19 cellular contexts compared by ENCODE assay signal in the genomic region with DNA sequence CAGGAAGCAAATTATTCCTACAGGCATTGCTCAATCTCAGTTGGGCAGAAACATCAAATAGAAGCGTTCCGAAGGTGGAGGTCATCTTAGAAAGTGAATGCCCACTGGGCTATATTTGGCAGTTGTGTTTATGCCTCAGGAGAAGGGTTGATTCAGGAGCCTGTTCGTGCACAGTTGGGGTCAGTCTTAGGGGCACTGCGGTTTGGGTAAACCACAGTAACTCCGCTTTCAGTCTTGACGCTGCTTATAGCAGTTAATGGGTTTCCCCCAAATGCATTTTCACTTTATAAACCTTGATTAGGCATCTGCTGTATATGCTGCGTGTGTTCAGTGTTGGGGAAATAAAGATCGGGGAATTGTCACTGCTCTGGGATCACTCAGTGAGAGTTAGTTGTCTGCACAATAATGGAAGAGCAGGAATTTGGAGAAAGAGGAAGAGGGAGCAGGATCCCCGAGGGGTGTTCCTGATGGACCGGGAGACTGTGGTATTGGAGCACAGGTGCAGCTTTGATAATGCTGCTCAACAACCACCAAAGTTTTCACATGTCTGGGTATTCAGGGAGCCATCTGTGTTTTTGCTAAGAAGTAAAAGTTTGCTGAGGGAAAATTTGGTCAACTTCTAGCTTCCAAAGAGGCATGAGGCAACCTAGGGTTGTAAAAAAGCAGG.
DNase-seq lines count a peak whose midpoint lies in the region; ATAC-seq, FAIRE-seq and TF ChIP-seq lines count a peak whose summit lies in the region.
"Had no signal": no experiment of that assay in that cellular context is flagged by ENCODE, and none has a peak within 500 bp of the region (broad histone marks: within the 10 kb centered on the region; RNA-seq: fewer than 3 reads in every experiment).

No MANE protein-coding gene starts in this region.

- intact Hi-C loops in activated CD8-positive, alpha-beta T cell treated with anti-CD3 and anti-CD28 coated beads for 36 hours (cut with micrococcal nuclease) = no loop called here
- intact Hi-C loops in OCI-LY7 (cut with micrococcal nuclease; ENCODE audit: unreplicated experiment) (no loop called here), kidney (cut with DNase I) (loop anchor here (5.0 kb wide), 1 partner anchor 132 kb away; no protein-coding TSS in a partner anchor)

- H3K4me3 ChIP-seq in OCI-LY7 (ENCODE audit: low read depth, low read length, poor library complexity, severe bottlenecking) (no peak overlapping the region), kidney (ENCODE audit: low read length in 2 of 2) (no peak overlapping the region), GM23248 (no peak overlapping the region)
- H3K4me3 ChIP-seq: left ventricle myocardium inferior, testis had no signal

- no peak overlapping the region for H2AFZ ChIP-seq in OCI-LY7 (ENCODE audit: low read length)
- no peak overlapping the region for H2AFZ ChIP-seq in GM23248

- H3K27ac Mint-ChIP-seq in activated CD8-positive, alpha-beta T cell treated with anti-CD3 and anti-CD28 coated beads for 36 hours = no peak overlapping the region
- H3K27ac Mint-ChIP-seq in activated CD8-positive, alpha-beta T cell treated with anti-CD3 and anti-CD28 coated beads, Interleukin-2, amount 10 ng/mL, durations not matched to agents 7 days and 5 days = no peak overlapping the region
- H3K27ac Mint-ChIP-seq: T-cell had no signal

- H3K9me2 ChIP-seq in OCI-LY7 (ENCODE audit: insufficient read depth, low read length) (no peaks in the 10 kb centered on the region), GM23248 (ENCODE audit: insufficient read depth) (no peaks in the 10 kb centered on the region)

- in situ Hi-C loops in GM23248 (cut with MboI) = loop anchor here (25.0 kb wide), 2 partner anchors 473 to 648 kb away; no protein-coding TSS in a partner anchor

- H3K4me3 Mint-ChIP-seq in activated CD8-positive, alpha-beta T cell treated with anti-CD3 and anti-CD28 coated beads for 36 hours = no peak overlapping the region
- no peak overlapping the region for H3K4me3 Mint-ChIP-seq in activated CD8-positive, alpha-beta T cell treated with anti-CD3 and anti-CD28 coated beads, Interleukin-2, amount 10 ng/mL, durations not matched to agents 7 days and 5 days
- H3K4me3 Mint-ChIP-seq: T-cell had no signal

- H3K9me3 Mint-ChIP-seq in activated CD8-positive, alpha-beta T cell treated with anti-CD3 and anti-CD28 coated beads for 36 hours = no peaks in the 10 kb centered on the region
- no peaks in the 10 kb centered on the region for H3K9me3 Mint-ChIP-seq in activated CD8-positive, alpha-beta T cell treated with anti-CD3 and anti-CD28 coated beads, Interleukin-2, amount 10 ng/mL, durations not matched to agents 7 days and 5 days (ENCODE audit: insufficient read depth)
- H3K9me3 Mint-ChIP-seq: T-cell had no signal

- H3K4me1 Mint-ChIP-seq in activated CD8-positive, alpha-beta T cell treated with anti-CD3 and anti-CD28 coated beads for 36 hours (ENCODE audit: low read depth) = peaks cover 2% of the 10 kb centered on the region
- no peaks in the 10 kb centered on the region for H3K4me1 Mint-ChIP-seq in activated CD8-positive, alpha-beta T cell treated with anti-CD3 and anti-CD28 coated beads, Interleukin-2, amount 10 ng/mL, durations not matched to agents 7 days and 5 days (ENCODE audit: low read depth)
- H3K4me1 Mint-ChIP-seq: T-cell had no signal

- CTCF ChIA-PET in activated CD8-positive, alpha-beta T cell treated with anti-CD3 and anti-CD28 coated beads for 36 hours (lab: Charles Lee) = no interaction called here
- CTCF ChIA-PET in activated CD8-positive, alpha-beta T cell treated with anti-CD3 and anti-CD28 coated beads, Interleukin-2, amount 10 ng/mL, durations not matched to agents 7 days and 5 days (lab: Charles Lee) = interaction anchor here (2.4 kb wide), 1 partner anchor 132 kb away, joined by 11 read pairs; no protein-coding TSS in a partner anchor
- CTCF ChIA-PET in OCI-LY7 (lab: Charles Lee; ENCODE audit: unreplicated experiment) = no interaction called here

- H3K9ac ChIP-seq in kidney (ENCODE audit: low read length in 2 of 2) (no peak overlapping the region), GM23248 (no peak overlapping the region)

- no peak for FAIRE-seq in kidney (lab: Jason Lieb, UNC)
- FAIRE-seq: A204.1, HepG2 had no signal

- H3K27ac ChIP-seq in OCI-LY7 (ENCODE audit: low read depth, low read length, poor library complexity, severe bottlenecking) (no peak overlapping the region), kidney (ENCODE audit: low read depth in 2 of 2, low read length in 2 of 2) (no peak overlapping the region), GM23248 (no peak overlapping the region)
- H3K27ac ChIP-seq: brain microvascular endothelial cell, left ventricle myocardium inferior, testis had no signal

- no peak for TF ChIP-seq CTCF in activated CD8-positive, alpha-beta T cell treated with anti-CD3 and anti-CD28 coated beads for 36 hours (IDR thresholded peaks at IDR 0.05)
- TF ChIP-seq CTCF in OCI-LY7 (conservative IDR thresholded peaks at IDR 0.05; ENCODE audit: low read length) = no peak
- TF ChIP-seq CTCF in kidney (IDR thresholded peaks at IDR 0.05; ENCODE audit: borderline replicate concordance, extremely low read depth, insufficient read depth) = no peak

- H3K4me1 ChIP-seq in OCI-LY7 (ENCODE audit: insufficient read depth, low read length, poor library complexity, severe bottlenecking) = no peaks in the 10 kb centered on the region
- H3K4me1 ChIP-seq in kidney (ENCODE audit: control insufficient read depth in 1 of 2, insufficient read depth in 1 of 2, low read depth in 1 of 2, low read length in 2 of 2) = no peaks in the 10 kb centered on the region
- H3K4me1 ChIP-seq in GM23248 (ENCODE audit: insufficient read depth) = no peaks in the 10 kb centered on the region
- H3K4me1 ChIP-seq: Caco-2, testis had no signal

- no peak for ATAC-seq in activated CD8-positive, alpha-beta T cell treated with anti-CD3 and anti-CD28 coated beads for 36 hours
- ATAC-seq in activated CD8-positive, alpha-beta T cell treated with anti-CD3 and anti-CD28 coated beads, Interleukin-2, amount 10 ng/mL, durations not matched to agents 7 days and 5 days = no peak
- ATAC-seq in HG02678 (IDR thresholded peaks at IDR 0.05; ENCODE audit: unreplicated experiment) = peak; percentile 60
- ATAC-seq: HepG2, T-cell had no signal

- H3F3A ChIP-seq in GM23248 (ENCODE audit: insufficient read depth) = no peaks in the 10 kb centered on the region

- H3K4me2 ChIP-seq in OCI-LY7 (ENCODE audit: low read length) (no peak overlapping the region), GM23248 (ENCODE audit: unreplicated experiment) (no peak overlapping the region)

- H3K36me3 Mint-ChIP-seq in activated CD8-positive, alpha-beta T cell treated with anti-CD3 and anti-CD28 coated beads for 36 hours (ENCODE audit: low read depth) = no peaks in the 10 kb centered on the region
- H3K36me3 Mint-ChIP-seq in activated CD8-positive, alpha-beta T cell treated with anti-CD3 and anti-CD28 coated beads, Interleukin-2, amount 10 ng/mL, durations not matched to agents 7 days and 5 days (ENCODE audit: low read depth) = no peaks in the 10 kb centered on the region
- H3K36me3 Mint-ChIP-seq: T-cell had no signal

- POLR2A ChIA-PET in activated CD8-positive, alpha-beta T cell treated with anti-CD3 and anti-CD28 coated beads for 36 hours (lab: Charles Lee) = no interaction called here
- POLR2A ChIA-PET in activated CD8-positive, alpha-beta T cell treated with anti-CD3 and anti-CD28 coated beads, Interleukin-2, amount 10 ng/mL, durations not matched to agents 7 days and 5 days (lab: Charles Lee) = no interaction called here
- POLR2A ChIA-PET in OCI-LY7 (lab: Charles Lee) = no interaction called here

- peak; percentile 16 for DNase-seq in activated CD8-positive, alpha-beta T cell treated with anti-CD3 and anti-CD28 coated beads for 36 hours
- DNase-seq in activated CD8-positive, alpha-beta T cell treated with anti-CD3 and anti-CD28 coated beads, Interleukin-2, amount 10 ng/mL, durations not matched to agents 7 days and 5 days = no peak
- DNase-seq in HT1080 (ENCODE audit: low read depth) = peak; percentile 10
- no peak for DNase-seq in OCI-LY7 (ENCODE audit: low spot score)
- DNase-seq in kidney = no peak
- DNase-seq in GM23248 = no peak
- DNase-seq in NCI-H1694 (lab: John Stamatoyannopoulos, UW) = no peak
- DNase-seq: activated CD4-positive, alpha-beta T cell treated with anti-CD3 and anti-CD28 coated beads, Interleukin-2, amount 50 U/mL, for 1 hour; activated effector memory CD4-positive, alpha-beta T cell treated with Interleukin-2 at 50 U/mL for 16 hours; brain microvascular endothelial cell; Caco-2; glutamatergic neuron; left ventricle myocardium inferior; NCI-H2081; T-cell; testis had no signal

- peaks cover 2% of the 10 kb centered on the region for H3K27me3 Mint-ChIP-seq in activated CD8-positive, alpha-beta T cell treated with anti-CD3 and anti-CD28 coated beads for 36 hours
- H3K27me3 Mint-ChIP-seq in activated CD8-positive, alpha-beta T cell treated with anti-CD3 and anti-CD28 coated beads, Interleukin-2, amount 10 ng/mL, durations not matched to agents 7 days and 5 days (ENCODE audit: low read depth) = no peaks in the 10 kb centered on the region
- H3K27me3 Mint-ChIP-seq: T-cell had no signal

- H3K9me3 ChIP-seq in OCI-LY7 (ENCODE audit: low read length) (no peaks in the 10 kb centered on the region), kidney (ENCODE audit: control insufficient read depth in 1 of 2, low read length in 2 of 2) (no peaks in the 10 kb centered on the region), GM23248 (ENCODE audit: low read depth) (no peaks in the 10 kb centered on the region)
- H3K9me3 ChIP-seq: Caco-2, left ventricle myocardium inferior, testis had no signal

- H4K20me1 ChIP-seq in OCI-LY7 (ENCODE audit: insufficient read depth, low read length) (no peaks in the 10 kb centered on the region), GM23248 (ENCODE audit: insufficient read depth) (no peaks in the 10 kb centered on the region)

- WGBS in GM23248 (ENCODE audit: low coverage in 1 of 2, low lambda C conversion rate in 2 of 2, missing lambda C conversion rate in 2 of 2), 2 experiments = 67 to 74% methylated on average over 10 of the region's 10 CpGs

- H3K36me3 ChIP-seq in OCI-LY7 (ENCODE audit: insufficient read depth, low read length) (no peaks in the 10 kb centered on the region), kidney (ENCODE audit: control insufficient read depth in 1 of 2, insufficient read depth in 2 of 2, low read length in 2 of 2) (no peaks in the 10 kb centered on the region), GM23248 (ENCODE audit: low read depth) (no peaks in the 10 kb centered on the region)
- H3K36me3 ChIP-seq: brain microvascular endothelial cell, left ventricle myocardium inferior had no signal

- no TSS peak for BruUV-seq in OCI-LY7 (replicated peaks; lab: Mats Ljungman, UMichigan)

- no peaks in the 10 kb centered on the region for H3K27me3 ChIP-seq in GM23248 (replicated peaks; ENCODE audit: insufficient read depth)
- H3K27me3 ChIP-seq: brain microvascular endothelial cell, testis had no signal

- H3K79me2 ChIP-seq in OCI-LY7 (ENCODE audit: insufficient read depth, low read depth, low read length) = no peaks in the 10 kb centered on the region
- no peaks in the 10 kb centered on the region for H3K79me2 ChIP-seq in GM23248 (ENCODE audit: insufficient read depth)

Comparison
In these comparisons a context has a peak if more than half of its experiments do, and no peak if none do; other contexts are left out.
1. DNase-seq: peak in activated CD8-positive, alpha-beta T cell treated with anti-CD3 and anti-CD28 coated beads for 36 hours (single experiment) and HT1080 (single experiment); none in activated CD8-positive, alpha-beta T cell treated with anti-CD3 and anti-CD28 coated beads, Interleukin-2, amount 10 ng/mL, durations not matched to agents 7 days and 5 days (single experiment), OCI-LY7 (single experiment), kidney (single experiment), GM23248 (single experiment) and NCI-H1694 (single experiment).